In genomic region chr20:49570161-49570827, GRCh38 we compare ENCODE assay signal across 22 cellular contexts. TPM values are rescaled to one million over a fixed set of nuclear protein-coding genes. Genes with fewer than 3 reads are reported as not detected.
DNase-seq lines count a peak whose midpoint lies in the region; ATAC-seq and TF ChIP-seq lines count a peak whose summit lies in the region.
"Had no signal": no experiment of that assay in that cellular context is flagged by ENCODE, and none has a peak within 500 bp of the region (broad histone marks: within the 10 kb centered on the region; RNA-seq: fewer than 3 reads in every experiment).

No MANE protein-coding gene starts in this region.

- no peaks in the 10 kb centered on the region for H3K36me3 Mint-ChIP-seq in neural crest cell (ENCODE audit: low read depth)
- H3K36me3 Mint-ChIP-seq: memory B cell; naive thymus-derived CD8-positive, alpha-beta T cell; T-cell had no signal

- ATAC-seq in Right ventricle myocardium superior (ENCODE audit: poor library complexity) (no peak), GM18505 (IDR thresholded peaks at IDR 0.05; ENCODE audit: unreplicated experiment) (no peak)
- ATAC-seq: activated CD4-positive, alpha-beta T cell treated with anti-CD3 and anti-CD28 coated beads for 36 hours; activated T-cell treated with anti-CD3 and anti-CD28 coated beads, Interleukin-2, amount 50 U/mL, for 4 hours; naive thymus-derived CD8-positive, alpha-beta T cell; T-cell had no signal

- H3K27ac ChIP-seq in esophagus (ENCODE audit: low read depth in 2 of 2, low read length in 1 of 2) (peak overlapping the region; percentile 26 to 47), transverse colon (peak overlapping the region in 3 of 4 donors; percentile 69 to 87 (median 75))
- H3K27ac ChIP-seq: KMS-11 had no signal

- DNase-seq in cardiac septum (ENCODE audit: low spot score) (peak; percentile 14), Right ventricle myocardium superior (no peak), neural crest cell (ENCODE audit: low read depth, low spot score) (no peak), transverse colon (no peak), NOMO-1 (lab: John Stamatoyannopoulos, UW; ENCODE audit: unreplicated experiment in 2 of 2) (no peak), SK-N-DZ (ENCODE audit: low spot score) (no peak)
- DNase-seq: activated CD4-positive, alpha-beta T cell treated with anti-CD3 and anti-CD28 coated beads for 36 hours; activated CD8-positive, alpha-beta memory T cell treated with anti-CD3 and anti-CD28 coated beads for 24 hours; activated naive CD4-positive, alpha-beta T cell treated with Interleukin-2 at 50 U/mL for 16 hours; activated T-cell treated with anti-CD3 and anti-CD28 coated beads, Interleukin-2, amount 50 U/mL, for 4 hours; CD8-positive, alpha-beta memory T cell; central memory CD4-positive, alpha-beta T cell; DMS153; naive thymus-derived CD8-positive, alpha-beta T cell; NCI-H146; NCI-H510A; SIG-M5; T-cell had no signal

- WGBS in esophagus, 2 donors: 79 to 85% methylated on average over 7 of the region's 7 CpGs
- whole genome bisulfite sequencing in transverse colon (ENCODE audit: low coverage in 1 of 2), 2 donors: 80 to 100% methylated on average over 1 to 7 of the region's 7 CpGs

- intact Hi-C loops in cardiac septum (cut with DNase I): no loop called here
- intact Hi-C loops in Right ventricle myocardium superior (cut with DNase I): no loop called here
- intact Hi-C loops in transverse colon (cut with DNase I; ENCODE audit: low total_unique reads): no loop called here

- TF ChIP-seq EP300 in transverse colon (IDR thresholded peaks at IDR 0.05; ENCODE audit: low read depth): no peak

- H3K4me3 ChIP-seq in esophagus (ENCODE audit: low read depth in 1 of 2, low read length in 2 of 2): no peak overlapping the region
- H3K4me3 ChIP-seq in transverse colon: no peak overlapping the region

- H3K27ac Mint-ChIP-seq in neural crest cell (ENCODE audit: unreplicated experiment): no peak overlapping the region
- H3K27ac Mint-ChIP-seq: activated CD4-positive, alpha-beta T cell treated with anti-CD3 and anti-CD28 coated beads for 36 hours; memory B cell; T-cell had no signal

- peaks cover 19% of the 10 kb centered on the region for H3K4me1 Mint-ChIP-seq in neural crest cell

- H3K4me1 ChIP-seq in esophagus (ENCODE audit: control insufficient read depth in 2 of 2, insufficient read depth in 2 of 2, low read length in 1 of 2) (peaks cover 0 to 3% of the 10 kb centered on the region in 2 donors), transverse colon (peaks cover 0 to 3% (median 0%) of the 10 kb centered on the region in 4 donors)

- in situ Hi-C loops in transverse colon (cut with MboI; ENCODE audit: low pct_ligation_motif_present in 1 of 4, low pct_unique_long_range_greater_than_20kb in 1 of 4, low sequenced_read_pairs in 3 of 4): no loop called here

- H3K27me3 Mint-ChIP-seq in neural crest cell (ENCODE audit: low read depth): peaks cover 12% of the 10 kb centered on the region

- peaks cover 0 to 8% of the 10 kb centered on the region in 2 donors for H3K27me3 ChIP-seq in esophagus (ENCODE audit: control insufficient read depth in 1 of 2, insufficient read depth in 2 of 2, low read length in 2 of 2)
- H3K27me3 ChIP-seq in transverse colon: peaks cover 57% of the 10 kb centered on the region

- H3K36me3 ChIP-seq in esophagus (ENCODE audit: control insufficient read depth in 2 of 2, insufficient read depth in 2 of 2, low read length in 1 of 2) (no peaks in the 10 kb centered on the region), transverse colon (no peaks in the 10 kb centered on the region)

- H3K9me3 ChIP-seq in esophagus (ENCODE audit: control insufficient read depth in 2 of 2, insufficient read depth in 1 of 2, low read depth in 1 of 2, low read length in 1 of 2): no peaks in the 10 kb centered on the region
- no peaks in the 10 kb centered on the region for H3K9me3 ChIP-seq in transverse colon

- no peaks in the 10 kb centered on the region for H3K9me3 Mint-ChIP-seq in neural crest cell
- H3K9me3 Mint-ChIP-seq: activated T-cell treated with anti-CD3 and anti-CD28 coated beads, Interleukin-2, amount 50 U/mL, for 4 hours; CD8-positive, alpha-beta memory T cell; memory B cell; T-cell had no signal

- peak overlapping the region; percentile 76 for H3K4me3 Mint-ChIP-seq in neural crest cell
- H3K4me3 Mint-ChIP-seq: activated CD4-positive, alpha-beta T cell treated with anti-CD3 and anti-CD28 coated beads for 36 hours; memory B cell had no signal

- no peak for TF ChIP-seq CTCF in neural crest cell (conservative IDR thresholded peaks at IDR 0.05)
- TF ChIP-seq CTCF in transverse colon (IDR thresholded peaks at IDR 0.05): no peak

- TF ChIP-seq POLR2A in transverse colon (IDR thresholded peaks at IDR 0.05) (no peak), GM18505 (IDR thresholded peaks at IDR 0.05; ENCODE audit: borderline replicate concordance, extremely low read depth, insufficient read depth, insufficient read length) (no peak)

RNA-seq across cellular contexts. Expression of gene PTGIS, which starts 2.4 kb away (rescaled TPM):
- 37.6 TPM for total RNA-seq in cardiac septum
- 26.9 TPM for total RNA-seq in Right ventricle myocardium superior
- 1 to 10 TPM; 3.5 to 6.1 TPM for polyA plus RNA-seq in esophagus
- total RNA-seq in neural crest cell: 7.1 and 9.8 TPM in 2 replicates
- total RNA-seq in transverse colon: 10 to 100 TPM in 3 of 4 donors, 1 to 10 TPM in 1; 9.4 to 22.3 (median 15.6) TPM
- polyA plus RNA-seq in SK-N-DZ (2014; cell fraction: cytosol; rRNA removed): 4.9 and 10.9 TPM in 2 replicates
- 3.0 and 5.4 TPM in 2 replicates for polyA plus RNA-seq in SK-N-DZ (2014; cell fraction: nucleus; rRNA removed)
- total RNA-seq: naive thymus-derived CD8-positive, alpha-beta T cell had no signal
- polyA plus RNA-seq: naive thymus-derived CD8-positive, alpha-beta T cell had no signal
